ENCODE assay signal across 36 cellular contexts in genomic region chr4:176293660-176294059, GRCh38. TPM values are rescaled to one million over a fixed set of nuclear protein-coding genes. Genes with fewer than 3 reads are reported as not detected.
"Had no signal": no experiment of that assay in that cellular context is flagged by ENCODE, and none has a peak within 500 bp of the region (broad histone marks: within the 10 kb centered on the region; RNA-seq: fewer than 3 reads in every experiment).

No MANE protein-coding gene starts in this region.

- H2AFZ ChIP-seq: PC-9 had no signal

- DNase-seq: Kasumi-1, MG63, NCI-H1048, NCI-H1092 treated with DMSO at 0.1 percent for 48 hours, NCI-H1105 treated with DMSO at 0.1 percent for 48 hours, NCI-H1417, NCI-H1436, NCI-H146, NCI-H1694, NCI-H187, NCI-H1930, NCI-H2029 treated with DMSO at 0.1 percent for 48 hours, NCI-H2081 treated with DMSO at 0.1 percent for 48 hours, NCI-H2107, NCI-H2171, NCI-H226, NCI-H446 treated with DMSO at 0.1 percent for 48 hours, NCI-H510A, NCI-H524, NCI-H526, NCI-H69, NCI-H748 treated with DMSO at 0.1 percent for 48 hours, NCI-H82, PC-9, SHP77, SIG-M5, SJCRH30, T-cell had no signal

- H3K36me3 ChIP-seq: MG63, SJCRH30 had no signal

- H3K4me2 ChIP-seq: PC-9 had no signal

- H3K27me3 ChIP-seq: MG63, SJCRH30 had no signal

- H3K4me3 ChIP-seq: MG63, PC-9, SJCRH30, SK-N-MC had no signal

- H3K4me1 ChIP-seq: SJCRH30 had no signal

- H3K27ac ChIP-seq: PC-9, RWPE1, SJCRH30, SK-N-MC had no signal

- FAIRE-seq: RCC 7860 had no signal

- H3K9me3 ChIP-seq: MG63, SJCRH30 had no signal

- ATAC-seq: Panc1, Right ventricle myocardium inferior, SK-N-SH treated with all-trans-retinoic acid at 6 μM for 48 hours, T-cell had no signal

RNA-seq across cellular contexts. Expression of gene ASB5, which starts 24.6 kb away (rescaled TPM):
- total RNA-seq: OCI-LY7, PC-9, RPMI7951, T-cell had no signal
